ENCODE assay signal across 8 cellular contexts in the genomic region with DNA sequence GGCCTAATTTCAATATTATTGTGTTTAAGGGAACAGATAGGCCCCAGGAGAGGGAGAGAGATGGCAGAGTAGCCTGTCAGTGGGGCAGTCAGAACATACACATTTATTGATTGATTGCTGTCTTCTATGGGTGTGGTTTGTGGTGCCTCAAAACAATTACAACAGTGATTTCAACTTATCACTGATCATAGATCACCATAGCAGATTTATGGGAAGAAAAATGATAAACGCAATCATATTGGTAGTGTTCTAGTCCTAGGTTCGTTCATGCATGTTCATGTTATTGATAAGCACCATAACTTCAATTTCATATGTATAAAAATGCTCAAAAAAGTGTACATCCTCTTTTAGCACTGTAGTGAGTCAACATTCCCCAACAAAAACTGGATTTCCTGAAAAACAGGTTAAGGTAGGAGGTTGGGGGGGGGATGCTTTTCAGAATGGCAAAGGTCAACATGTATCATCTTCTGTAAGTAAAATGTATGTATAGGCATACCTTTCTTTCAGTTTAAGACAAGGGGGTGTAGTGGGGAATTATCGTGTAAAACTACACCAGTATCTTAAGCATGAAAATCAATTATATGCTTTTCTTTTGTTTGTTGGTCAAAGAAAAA. TPM values are rescaled to one million over a fixed set of nuclear protein-coding genes. Genes with fewer than 3 reads are reported as not detected.
DNase-seq lines count a peak whose midpoint lies in the region; ATAC-seq lines count a peak whose summit lies in the region.

No MANE protein-coding gene starts in this region.

- H3K9ac ChIP-seq in muscle layer of colon (ENCODE audit: low read length), result peak overlapping the region; percentile 98

- no peaks in the 10 kb centered on the region for H3K27me3 ChIP-seq in ACC112 (ENCODE audit: insufficient read depth, low read length)
- no peaks in the 10 kb centered on the region for H3K27me3 ChIP-seq in muscle layer of colon (ENCODE audit: control insufficient read depth in 1 of 2, insufficient read depth in 2 of 2, low read length in 2 of 2)

- H3K9me3 Mint-ChIP-seq in IgD-negative memory B cell, result no peaks in the 10 kb centered on the region
- no peaks in the 10 kb centered on the region for H3K9me3 Mint-ChIP-seq in central memory CD8-positive, alpha-beta T cell

- ATAC-seq in central memory CD8-positive, alpha-beta T cell (replicated peaks; ENCODE audit: extremely low read depth, poor library complexity, severe bottlenecking), result no peak
- ATAC-seq in GM18873 (IDR thresholded peaks at IDR 0.05; ENCODE audit: low FRiP score, unreplicated experiment), result no peak

- peaks cover 37 to 46% (median 39%) of the 10 kb centered on the region in 3 donors for H3K4me1 Mint-ChIP-seq in IgD-negative memory B cell
- H3K4me1 Mint-ChIP-seq in central memory CD8-positive, alpha-beta T cell, result peaks cover 58% of the 10 kb centered on the region

- peaks cover 18% of the 10 kb centered on the region for H3K4me1 ChIP-seq in ACC112 (ENCODE audit: control insufficient read depth, insufficient read depth, low read length, unreplicated experiment)
- H3K4me1 ChIP-seq in muscle layer of colon (ENCODE audit: insufficient read depth, low read length), result peaks cover 19% of the 10 kb centered on the region

- H3K27ac Mint-ChIP-seq in IgD-negative memory B cell, result peak overlapping the region; percentile 90 to 99 (median 95)
- peak overlapping the region; percentile 95 for H3K27ac Mint-ChIP-seq in central memory CD8-positive, alpha-beta T cell (ENCODE audit: low read depth)

- peak overlapping the region; percentile 96 for H3K4me3 ChIP-seq in ACC112 (ENCODE audit: low read depth, low read length)
- peak overlapping the region; percentile 86 to 95 for H3K4me3 ChIP-seq in muscle layer of colon (ENCODE audit: low read depth in 1 of 2, low read length in 2 of 2)

- peak overlapping the region; percentile 98 for H2AFZ ChIP-seq in ACC112 (ENCODE audit: low read length, unreplicated experiment)

- H3K9me3 ChIP-seq in muscle layer of colon (ENCODE audit: low read length), result no peaks in the 10 kb centered on the region

- no peak for DNase-seq in central memory CD8-positive, alpha-beta T cell (ENCODE audit: low spot score in 2 of 2)
- no peak for DNase-seq in NCI-H1092 treated with DMSO at 0.1 percent for 48 hours (lab: John Stamatoyannopoulos, UW)
- DNase-seq in NCI-H345 (lab: John Stamatoyannopoulos, UW), result no peak
- DNase-seq in iPS-NIHi7 (ENCODE audit: extremely low spot score), result no peak

- H3K36me3 Mint-ChIP-seq in IgD-negative memory B cell, result peaks cover 3% of the 10 kb centered on the region
- H3K36me3 Mint-ChIP-seq in central memory CD8-positive, alpha-beta T cell (ENCODE audit: insufficient read depth), result peaks cover 21% of the 10 kb centered on the region

- no peaks in the 10 kb centered on the region for H3K27me3 Mint-ChIP-seq in IgD-negative memory B cell
- no peaks in the 10 kb centered on the region for H3K27me3 Mint-ChIP-seq in central memory CD8-positive, alpha-beta T cell

- H3K27ac ChIP-seq in ACC112 (ENCODE audit: low read depth, low read length) (peak overlapping the region; percentile 70), muscle layer of colon (ENCODE audit: low read depth, low read length) (peak overlapping the region; percentile 88)

- peak overlapping the region; percentile 87 to 96 (median 92) for H3K4me3 Mint-ChIP-seq in IgD-negative memory B cell
- peak overlapping the region; percentile 99 for H3K4me3 Mint-ChIP-seq in central memory CD8-positive, alpha-beta T cell

- H3K36me3 ChIP-seq in ACC112 (ENCODE audit: insufficient read depth, low read length), result 0 out of 2 replicates have a peak, but pooled peaks cover 2% of the 10 kb centered on the region
- H3K36me3 ChIP-seq in muscle layer of colon (ENCODE audit: insufficient read depth, low read length), result no peaks in the 10 kb centered on the region

- H3K79me2 ChIP-seq in ACC112 (ENCODE audit: control insufficient read depth, insufficient read depth, low read length, unreplicated experiment), result peaks cover 45% of the 10 kb centered on the region

RNA-seq across cellular contexts. Expression of a gene that starts 1.0 kb away (rescaled TPM):
- 20.1 TPM for polyA plus RNA-seq in IgD-negative memory B cell
